1 cellular context compared by ENCODE assay signal in genomic region chr2:48205137-48205798, GRCh38.
TF ChIP-seq lines count a peak whose summit lies in the region.

No MANE protein-coding gene starts in this region.

TF ChIP-seq in K562, 482 proteins besides CTCF, POLR2A, EP300 and RAD21 (continued from another document):
- TF ChIP-seq MGA (IDR thresholded peaks at IDR 0.05) (peak; percentile 61), BRD4 (IDR thresholded peaks at IDR 0.05) (no peak), TCFL5 (CRISPR knock-in tag; conservative IDR thresholded peaks at IDR 0.05) (no peak), TAF15 (IDR thresholded peaks at IDR 0.05; ENCODE audit: low read depth, low read length) (no peak)
TF ChIP-seq in K562: peak in this region for 9.
